In genomic region chr4:1105067-1105466, GRCh38 we compare ENCODE assay signal across 26 cellular contexts. TPM values are rescaled to one million over a fixed set of nuclear protein-coding genes. Genes with fewer than 3 reads are reported as not detected.
"Had no signal": no experiment of that assay in that cellular context is flagged by ENCODE, and none has a peak within 500 bp of the region (broad histone marks: within the 10 kb centered on the region; RNA-seq: fewer than 3 reads in every experiment).

No MANE protein-coding gene starts in this region.

- H3K36me3 Mint-ChIP-seq: activated CD8-positive, alpha-beta memory T cell treated with anti-CD3 and anti-CD28 coated beads, Interleukin-2, amount 10 ng/mL, durations not matched to agents 7 days and 5 days; activated naive CD4-positive, alpha-beta T cell treated with anti-CD3 and anti-CD28 coated beads, Interleukin-2, amount 50 U/mL, for 24 hours had no signal

- H3K27ac ChIP-seq: Peyer's patch, RWPE1, SJCRH30 had no signal

- H3K4me1 ChIP-seq: Peyer's patch had no signal

- H3K9ac ChIP-seq: SK-N-SH had no signal

- H3K4me3 Mint-ChIP-seq: activated B cell treated with CpG ODN at 0.5 μM for 24 hours; activated CD4-positive, alpha-beta memory T cell treated with anti-CD3 and anti-CD28 coated beads, Interleukin-2, amount 10 ng/mL, durations not matched to agents 7 days and 5 days; activated CD4-positive, alpha-beta T cell treated with anti-CD3 and anti-CD28 coated beads, Interleukin-2, amount 10 ng/mL, durations not matched to agents 7 days and 5 days; activated CD8-positive, alpha-beta memory T cell treated with anti-CD3 and anti-CD28 coated beads, Interleukin-2, amount 10 ng/mL, durations not matched to agents 7 days and 5 days; activated naive CD4-positive, alpha-beta T cell treated with anti-CD3 and anti-CD28 coated beads, Interleukin-2, amount 50 U/mL, for 24 hours; activated T-cell treated with anti-CD3 and anti-CD28 coated beads, Interleukin-2, amount 50 U/mL, for 24 hours; activated T-helper 1 cell treated with anti-CD3 and anti-CD28 coated beads, Interleukin-12 subunit alpha, Interleukin-12 subunit beta, Interleukin-2, Interleukin-4 antibody, amounts not matched to agents 30 ng/mL and 10 ng/mL and 1 ng/mL, durations not matched to agents 14 hours and 24 hours and 36 hours had no signal

- DNase-seq: activated B cell treated with CpG ODN at 0.5 μM for 24 hours; activated CD4-positive, alpha-beta memory T cell treated with anti-CD3 and anti-CD28 coated beads, Interleukin-2, amount 10 ng/mL, durations not matched to agents 7 days and 5 days; activated CD4-positive, alpha-beta T cell treated with anti-CD3 and anti-CD28 coated beads for 1 hour; activated CD4-positive, alpha-beta T cell treated with anti-CD3 and anti-CD28 coated beads, Interleukin-2, amount 10 ng/mL, durations not matched to agents 7 days and 5 days; activated CD8-positive, alpha-beta memory T cell treated with anti-CD3 and anti-CD28 coated beads, Interleukin-2, amount 10 ng/mL, durations not matched to agents 7 days and 5 days; activated effector memory CD4-positive, alpha-beta T cell treated with Interleukin-2 at 50 U/mL for 16 hours; activated naive CD4-positive, alpha-beta T cell; activated T-cell treated with anti-CD3 and anti-CD28 coated beads, Interleukin-2, amount 50 U/mL, for 24 hours; aorta; body of pancreas; Kasumi-1; KBM-7; NCI-H1105 treated with DMSO at 0.1 percent for 48 hours; NCI-H1436 treated with DMSO at 0.1 percent for 48 hours; NCI-H187 treated with DMSO at 0.1 percent for 48 hours; NCI-H2081 treated with DMSO at 0.1 percent for 48 hours; NCI-H446; NCI-H524; Peyer's patch; Right ventricle myocardium superior; SJCRH30; SK-N-SH had no signal

- H3K4me1 Mint-ChIP-seq: activated B cell treated with CpG ODN at 0.5 μM for 24 hours; activated CD4-positive, alpha-beta memory T cell treated with anti-CD3 and anti-CD28 coated beads, Interleukin-2, amount 10 ng/mL, durations not matched to agents 7 days and 5 days; activated CD4-positive, alpha-beta T cell treated with anti-CD3 and anti-CD28 coated beads, Interleukin-2, amount 10 ng/mL, durations not matched to agents 7 days and 5 days; activated CD8-positive, alpha-beta memory T cell treated with anti-CD3 and anti-CD28 coated beads, Interleukin-2, amount 10 ng/mL, durations not matched to agents 7 days and 5 days; activated naive CD4-positive, alpha-beta T cell treated with anti-CD3 and anti-CD28 coated beads, Interleukin-2, amount 50 U/mL, for 24 hours had no signal

- H3K4me3 ChIP-seq: body of pancreas, Peyer's patch, SJCRH30 had no signal

- ATAC-seq: activated CD8-positive, alpha-beta memory T cell treated with anti-CD3 and anti-CD28 coated beads, Interleukin-2, amount 10 ng/mL, durations not matched to agents 7 days and 5 days; body of pancreas had no signal

- H3K27me3 ChIP-seq: body of pancreas, Peyer's patch, SJCRH30 had no signal

- H3K9me3 ChIP-seq: body of pancreas, Peyer's patch, SJCRH30, SK-N-SH had no signal

- H3K4me2 ChIP-seq: SK-N-SH had no signal

- H3K9me3 Mint-ChIP-seq: activated B cell treated with CpG ODN at 0.5 μM for 24 hours; activated CD4-positive, alpha-beta memory T cell treated with anti-CD3 and anti-CD28 coated beads, Interleukin-2, amount 10 ng/mL, durations not matched to agents 7 days and 5 days; activated CD4-positive, alpha-beta T cell treated with anti-CD3 and anti-CD28 coated beads, Interleukin-2, amount 10 ng/mL, durations not matched to agents 7 days and 5 days; activated naive CD4-positive, alpha-beta T cell treated with anti-CD3 and anti-CD28 coated beads, Interleukin-2, amount 50 U/mL, for 24 hours; activated T-cell treated with anti-CD3 and anti-CD28 coated beads, Interleukin-2, amount 50 U/mL, for 24 hours; activated T-helper 1 cell treated with anti-CD3 and anti-CD28 coated beads, Interleukin-12 subunit alpha, Interleukin-12 subunit beta, Interleukin-2, Interleukin-4 antibody, amounts not matched to agents 30 ng/mL and 10 ng/mL and 1 ng/mL, durations not matched to agents 14 hours and 24 hours and 36 hours had no signal

- FAIRE-seq: bronchial epithelial cell had no signal

- H3K36me3 ChIP-seq: Peyer's patch had no signal

- H3K27ac Mint-ChIP-seq: activated B cell treated with CpG ODN at 0.5 μM for 24 hours; activated CD4-positive, alpha-beta memory T cell treated with anti-CD3 and anti-CD28 coated beads, Interleukin-2, amount 10 ng/mL, durations not matched to agents 7 days and 5 days; activated CD4-positive, alpha-beta T cell treated with anti-CD3 and anti-CD28 coated beads, Interleukin-2, amount 10 ng/mL, durations not matched to agents 7 days and 5 days; activated CD8-positive, alpha-beta memory T cell treated with anti-CD3 and anti-CD28 coated beads, Interleukin-2, amount 10 ng/mL, durations not matched to agents 7 days and 5 days; activated naive CD4-positive, alpha-beta T cell treated with anti-CD3 and anti-CD28 coated beads, Interleukin-2, amount 50 U/mL, for 24 hours; activated T-cell treated with anti-CD3 and anti-CD28 coated beads, Interleukin-2, amount 50 U/mL, for 24 hours; activated T-helper 1 cell treated with anti-CD3 and anti-CD28 coated beads, Interleukin-12 subunit alpha, Interleukin-12 subunit beta, Interleukin-2, Interleukin-4 antibody, amounts not matched to agents 30 ng/mL and 10 ng/mL and 1 ng/mL, durations not matched to agents 14 hours and 24 hours and 36 hours had no signal

RNA-seq across cellular contexts. Expression of gene RNF212, which starts 8.3 kb away (rescaled TPM):
- total RNA-seq: SJCRH30 had no signal
